Comparison of ENCODE assay signal across 13 cellular contexts in genomic region chr1:43548285-43549271, GRCh38. TPM values are rescaled to one million over a fixed set of nuclear protein-coding genes. Genes with fewer than 3 reads are reported as not detected.
DNase-seq lines count a peak whose midpoint lies in the region; ATAC-seq and TF ChIP-seq lines count a peak whose summit lies in the region.
"Had no signal": no experiment of that assay in that cellular context is flagged by ENCODE, and none has a peak within 500 bp of the region (broad histone marks: within the 10 kb centered on the region; RNA-seq: fewer than 3 reads in every experiment).

No MANE protein-coding gene starts in this region.

- peaks cover 8% of the 10 kb centered on the region for H3K27me3 Mint-ChIP-seq in nephron (ENCODE audit: low read depth)
- peaks cover 16% of the 10 kb centered on the region for H3K27me3 Mint-ChIP-seq in activated T-helper 2 cell treated with anti-CD3 and anti-CD28 coated beads, Interferon-gamma antibody, Interleukin-2, Interleukin-4, amounts not matched to agents 10 μg/mL and 5 μg/mL and 100 μg/mL, durations not matched to agents 14 hours and 24 hours and 36 hours (ENCODE audit: low read depth)

- no peak overlapping the region for H3K4me3 ChIP-seq in gastroesophageal sphincter
- H3K4me3 ChIP-seq: GM12878 had no signal

- WGBS in gastroesophageal sphincter (ENCODE audit: low coverage in 1 of 2), 2 donors = 78 to 100% methylated on average over 3 to 5 of the region's 18 CpGs

- intact Hi-C loops in activated T-helper 2 cell treated with anti-CD3 and anti-CD28 coated beads, Interferon-gamma antibody, Interleukin-2, Interleukin-4, amounts not matched to agents 10 μg/mL and 5 μg/mL and 100 μg/mL, durations not matched to agents 14 hours and 24 hours and 36 hours (cut with micrococcal nuclease) = no loop called here

- ATAC-seq in gastroesophageal sphincter = no peak
- no peak for ATAC-seq in HG02973 (IDR thresholded peaks at IDR 0.05; ENCODE audit: unreplicated experiment)
- ATAC-seq: GM12878 had no signal

- DNase-seq in T1000 (lab: John Stamatoyannopoulos, UW) = no peak
- DNase-seq in activated T-helper 2 cell treated with anti-CD3 and anti-CD28 coated beads, Interferon-gamma antibody, Interleukin-2, Interleukin-4, amounts not matched to agents 10 μg/mL and 5 μg/mL and 100 μg/mL, durations not matched to agents 14 hours and 24 hours and 36 hours (ENCODE audit: low spot score) = no peak
- no peak for DNase-seq in mesenteric fat pad (ENCODE audit: low spot score)
- DNase-seq: activated CD4-positive, CD25-positive, alpha-beta regulatory T cell treated with anti-CD3 and anti-CD28 coated beads, Interleukin-2, amount 50 U/mL, for 72 hours; activated effector memory CD4-positive, alpha-beta T cell treated with anti-CD3 and anti-CD28 coated beads, Interleukin-2, amount 50 U/mL, for 16 hours; NCI-H524 treated with DMSO at 0.1 percent for 48 hours had no signal

- H3K4me1 Mint-ChIP-seq in nephron = peaks cover 61% of the 10 kb centered on the region
- peaks cover 2% of the 10 kb centered on the region for H3K4me1 Mint-ChIP-seq in activated T-helper 2 cell treated with anti-CD3 and anti-CD28 coated beads, Interferon-gamma antibody, Interleukin-2, Interleukin-4, amounts not matched to agents 10 μg/mL and 5 μg/mL and 100 μg/mL, durations not matched to agents 14 hours and 24 hours and 36 hours (ENCODE audit: low read depth)

- TF ChIP-seq POLR2A in gastroesophageal sphincter (IDR thresholded peaks at IDR 0.05) = no peak

- no peaks in the 10 kb centered on the region for H3K9me3 Mint-ChIP-seq in nephron
- no peaks in the 10 kb centered on the region for H3K9me3 Mint-ChIP-seq in activated T-helper 2 cell treated with anti-CD3 and anti-CD28 coated beads, Interferon-gamma antibody, Interleukin-2, Interleukin-4, amounts not matched to agents 10 μg/mL and 5 μg/mL and 100 μg/mL, durations not matched to agents 14 hours and 24 hours and 36 hours

- H3K36me3 ChIP-seq in gastroesophageal sphincter = peaks cover 0 to 27% of the 10 kb centered on the region in 2 donors

- H3K27ac ChIP-seq in 22Rv1 (peak overlapping the region; percentile 92), VCaP (peak overlapping the region; percentile 94), gastroesophageal sphincter (peak overlapping the region in 3 of 4 donors; percentile 0 to 82 (median 80))

- no peaks in the 10 kb centered on the region for H3K27me3 ChIP-seq in gastroesophageal sphincter

- TF ChIP-seq CTCF in 22Rv1 (IDR thresholded peaks at IDR 0.05) (no peak), VCaP (conservative IDR thresholded peaks at IDR 0.05) (no peak), gastroesophageal sphincter (IDR thresholded peaks at IDR 0.05) (no peak), nephron (IDR thresholded peaks at IDR 0.05; ENCODE audit: unreplicated experiment in 3 of 3) (no peak)

- peaks cover 3 to 100% (median 7%) of the 10 kb centered on the region in 3 donors for H3K4me1 ChIP-seq in gastroesophageal sphincter

- H3K9me3 ChIP-seq in gastroesophageal sphincter = no peaks in the 10 kb centered on the region

- peaks cover 11% of the 10 kb centered on the region for H3K36me3 Mint-ChIP-seq in nephron (ENCODE audit: low read depth)
- no peaks in the 10 kb centered on the region for H3K36me3 Mint-ChIP-seq in activated T-helper 2 cell treated with anti-CD3 and anti-CD28 coated beads, Interferon-gamma antibody, Interleukin-2, Interleukin-4, amounts not matched to agents 10 μg/mL and 5 μg/mL and 100 μg/mL, durations not matched to agents 14 hours and 24 hours and 36 hours (ENCODE audit: low read depth)
- H3K36me3 Mint-ChIP-seq: memory B cell had no signal

- no peak overlapping the region for H3K4me3 Mint-ChIP-seq in nephron
- no peak overlapping the region for H3K4me3 Mint-ChIP-seq in activated T-helper 2 cell treated with anti-CD3 and anti-CD28 coated beads, Interferon-gamma antibody, Interleukin-2, Interleukin-4, amounts not matched to agents 10 μg/mL and 5 μg/mL and 100 μg/mL, durations not matched to agents 14 hours and 24 hours and 36 hours (ENCODE audit: low read depth)
- H3K4me3 Mint-ChIP-seq: memory B cell had no signal

- no peak for TF ChIP-seq EP300 in gastroesophageal sphincter (IDR thresholded peaks at IDR 0.05)

- peak overlapping the region; percentile 78 to 95 (median 79) for H3K27ac Mint-ChIP-seq in nephron
- H3K27ac Mint-ChIP-seq in activated T-helper 2 cell treated with anti-CD3 and anti-CD28 coated beads, Interferon-gamma antibody, Interleukin-2, Interleukin-4, amounts not matched to agents 10 μg/mL and 5 μg/mL and 100 μg/mL, durations not matched to agents 14 hours and 24 hours and 36 hours = no peak overlapping the region
- H3K27ac Mint-ChIP-seq: memory B cell had no signal

RNA-seq across cellular contexts. Expression of gene PTPRF, which starts 17.9 kb away (rescaled TPM):
- total RNA-seq in gastroesophageal sphincter (10 to 100 TPM; 55.8 to 80.4 (median 60.8) TPM), mesenteric fat pad (270 TPM)
- 3.0 and 3.2 TPM in 2 replicates for total RNA-seq in activated T-helper 2 cell treated with anti-CD3 and anti-CD28 coated beads, Interferon-gamma antibody, Interleukin-2, Interleukin-4, amounts not matched to agents 10 μg/mL and 5 μg/mL and 100 μg/mL, durations not matched to agents 14 hours and 24 hours and 36 hours

Comparison
In these comparisons a context has a peak if more than half of its experiments do, and no peak if none do; other contexts are left out.
1. RNA of gene PTPRF, which starts 17.9 kb away (total RNA-seq): 270 TPM in mesenteric fat pad (single experiment) and 55.8 to 80.4 TPM in gastroesophageal sphincter; 3.0 to 3.2 TPM in activated T-helper 2 cell treated with anti-CD3 and anti-CD28 coated beads, Interferon-gamma antibody, Interleukin-2, Interleukin-4, amounts not matched to agents 10 μg/mL and 5 μg/mL and 100 μg/mL, durations not matched to agents 14 hours and 24 hours and 36 hours; every median in the first group is over 10 times any median in the second.
2. Peak in every context shown above with its lines, with median percentiles within 50 percentile points of each other: H3K27ac ChIP-seq.